Comparison of ENCODE assay signal across 8 cellular contexts in the genomic region with DNA sequence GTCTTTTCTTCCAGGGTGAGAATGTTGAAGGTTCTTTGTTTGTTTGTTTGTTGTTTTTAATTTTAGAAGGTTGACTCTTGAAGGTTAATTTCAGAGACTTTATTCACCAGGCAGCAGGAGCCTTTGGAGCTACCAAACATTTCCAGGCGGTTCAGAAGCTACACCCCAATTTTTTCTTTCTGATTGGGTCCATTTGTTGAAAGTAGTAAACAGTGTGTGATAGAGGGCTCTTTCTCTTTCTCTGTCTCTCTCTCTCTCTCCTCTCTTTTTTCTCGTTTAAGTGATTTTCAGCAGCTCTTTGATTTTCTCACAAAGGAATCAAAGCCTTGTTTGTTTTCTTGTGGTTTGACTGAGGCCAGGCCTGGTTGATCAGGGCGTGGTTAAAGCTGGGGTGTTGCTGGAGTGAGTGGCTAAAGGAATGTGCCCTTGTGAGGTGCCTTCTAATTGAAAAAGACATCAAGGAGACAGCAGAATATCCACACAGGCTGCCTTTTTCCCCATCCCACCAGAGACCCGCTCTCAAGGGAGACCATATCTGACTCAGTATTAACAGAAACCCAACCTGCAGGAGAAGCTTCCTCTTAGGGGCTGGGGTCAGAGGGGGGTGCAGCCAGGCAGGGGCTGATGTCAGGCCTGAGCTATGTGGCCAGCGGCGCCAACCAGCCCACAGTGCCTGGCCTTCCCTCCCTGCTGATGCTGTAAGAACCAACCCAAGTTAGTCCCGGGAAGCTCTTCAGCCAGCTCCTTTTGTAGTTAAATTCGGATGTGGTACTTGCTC. TPM values are rescaled to one million over a fixed set of nuclear protein-coding genes. Genes with fewer than 3 reads are reported as not detected.
DNase-seq lines count a peak whose midpoint lies in the region; ATAC-seq, FAIRE-seq and TF ChIP-seq lines count a peak whose summit lies in the region.

No MANE protein-coding gene starts in this region.

- no peaks in the 10 kb centered on the region for H3K9me3 Mint-ChIP-seq in WTC11
- H3K9me3 Mint-ChIP-seq in activated naive CD8-positive, alpha-beta T cell treated with anti-CD3 and anti-CD28 coated beads for 36 hours = no peaks in the 10 kb centered on the region

- H3K36me3 Mint-ChIP-seq in WTC11 = no peaks in the 10 kb centered on the region
- no peaks in the 10 kb centered on the region for H3K36me3 Mint-ChIP-seq in activated naive CD8-positive, alpha-beta T cell treated with anti-CD3 and anti-CD28 coated beads for 36 hours

- H3K27me3 Mint-ChIP-seq in WTC11 (ENCODE audit: low read depth) = no peaks in the 10 kb centered on the region
- H3K27me3 Mint-ChIP-seq in activated naive CD8-positive, alpha-beta T cell treated with anti-CD3 and anti-CD28 coated beads for 36 hours = peaks cover 5% of the 10 kb centered on the region

- peaks cover 0 to 50% (median 33%) of the 10 kb centered on the region in 9 donors for H3K36me3 ChIP-seq in heart left ventricle

- TF ChIP-seq CTCF in WTC11 (IDR thresholded peaks at IDR 0.05) (no peak), heart left ventricle (IDR thresholded peaks at IDR 0.05) (no peak)

- no peaks in the 10 kb centered on the region for H3K9me3 ChIP-seq in heart left ventricle

- H3K27ac Mint-ChIP-seq in WTC11 = no peak overlapping the region
- H3K27ac Mint-ChIP-seq in activated naive CD8-positive, alpha-beta T cell treated with anti-CD3 and anti-CD28 coated beads for 36 hours = no peak overlapping the region

- POLR2A ChIA-PET in WTC11 (lab: Charles Lee) = no interaction called here

- CTCF ChIA-PET in WTC11 (lab: Charles Lee) = interaction anchor here (0.6 to 1.3 kb wide), 2 partner anchors 17 to 74 kb away, joined by 3 read pairs; no protein-coding TSS in a partner anchor

- no peaks in the 10 kb centered on the region for H3K27me3 ChIP-seq in heart left ventricle

- peak overlapping the region; percentile 42 to 79 (median 64) for H3K4me3 ChIP-seq in heart left ventricle

- no peak overlapping the region for H3K4me3 Mint-ChIP-seq in WTC11
- no peak overlapping the region for H3K4me3 Mint-ChIP-seq in activated naive CD8-positive, alpha-beta T cell treated with anti-CD3 and anti-CD28 coated beads for 36 hours

- FAIRE-seq in G401.6 (lab: Jason Lieb, UNC) = peak; percentile 45

- ATAC-seq in WTC11 (peak; percentile 74), heart left ventricle (peak; percentile 53 to 77 (median 62)), sciatic nerve (peak; percentile 69), HG02885 (IDR thresholded peaks at IDR 0.05; ENCODE audit: poor library complexity, unreplicated experiment) (no peak)

- 25 to 37% (median 33%) methylated on average over 8 of the region's 8 CpGs for WGBS in heart left ventricle, 4 donors

- DNase-seq in WTC11 (ENCODE audit: low spot score) (no peak), heart left ventricle (peak; percentile 69 to 79 (median 72)), sciatic nerve (ENCODE audit: low spot score) (peak; percentile 75), NCI-H1105 treated with DMSO at 0.1 percent for 48 hours (lab: John Stamatoyannopoulos, UW) (no peak)
- DNase-seq in activated naive CD8-positive, alpha-beta T cell treated with anti-CD3 and anti-CD28 coated beads for 36 hours = no peak
- DNase-seq in activated CD8-positive, alpha-beta memory T cell treated with anti-CD3 and anti-CD28 coated beads for 24 hours = no peak

- peak overlapping the region; percentile 90 to 96 (median 94) for H3K27ac ChIP-seq in heart left ventricle

- peaks cover 6% of the 10 kb centered on the region for H3K4me1 Mint-ChIP-seq in WTC11
- peaks cover 4% of the 10 kb centered on the region for H3K4me1 Mint-ChIP-seq in activated naive CD8-positive, alpha-beta T cell treated with anti-CD3 and anti-CD28 coated beads for 36 hours

- peak in 1 of 2 donors; percentile 20 for TF ChIP-seq POLR2A in heart left ventricle (IDR thresholded peaks at IDR 0.05)

- peaks cover 16 to 98% (median 83%) of the 10 kb centered on the region in 12 donors for H3K4me1 ChIP-seq in heart left ventricle

- intact Hi-C loops in heart left ventricle (cut with DNase I) (loop anchor here in 5 of 10 donors (2.0 to 5.0 kb wide), 7 partner anchors 16 to 214 kb away; no protein-coding TSS in a partner anchor), sciatic nerve (cut with DNase I) (no loop called here)

TF ChIP-seq in WTC11, 78 proteins besides CTCF, POLR2A, EP300 and RAD21:
- TF ChIP-seq NR1H2 (CRISPR knock-in tag; IDR thresholded peaks at IDR 0.05) (no peak), JAZF1 (CRISPR knock-in tag; IDR thresholded peaks at IDR 0.05) (no peak), ZNF416 (CRISPR knock-in tag; IDR thresholded peaks at IDR 0.05) (no peak), ELF4 (CRISPR knock-in tag; IDR thresholded peaks at IDR 0.05; ENCODE audit: low read depth) (no peak)
- TF ChIP-seq, protein P1, sequence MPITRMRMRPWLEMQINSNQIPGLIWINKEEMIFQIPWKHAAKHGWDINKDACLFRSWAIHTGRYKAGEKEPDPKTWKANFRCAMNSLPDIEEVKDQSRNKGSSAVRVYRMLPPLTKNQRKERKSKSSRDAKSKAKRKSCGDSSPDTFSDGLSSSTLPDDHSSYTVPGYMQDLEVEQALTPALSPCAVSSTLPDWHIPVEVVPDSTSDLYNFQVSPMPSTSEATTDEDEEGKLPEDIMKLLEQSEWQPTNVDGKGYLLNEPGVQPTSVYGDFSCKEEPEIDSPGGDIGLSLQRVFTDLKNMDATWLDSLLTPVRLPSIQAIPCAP (CRISPR knock-in tag; IDR thresholded peaks at IDR 0.05) = no peak

RNA-seq across cellular contexts. Expression of a gene that starts 40.4 kb away (rescaled TPM):
- total RNA-seq in WTC11 (2021) (28.9 to 34.0 TPM (median 30.6 TPM) in 3 replicates), heart left ventricle (10 to 100 TPM; 36.0 to 79.8 (median 59.1) TPM), sciatic nerve (38.1 TPM)
- polyA plus RNA-seq in heart left ventricle = 100 to 1,000 TPM; 108 to 130 TPM
- 100 to 1,000 TPM; 116 to 118 TPM for total RNA-seq in activated naive CD8-positive, alpha-beta T cell treated with anti-CD3 and anti-CD28 coated beads for 36 hours

Comparison
In these comparisons a context has a peak if more than half of its experiments do, and no peak if none do; other contexts are left out.
1. DNase-seq: peak in heart left ventricle (5 of 5) and sciatic nerve (single experiment); none in WTC11 (single experiment), activated naive CD8-positive, alpha-beta T cell treated with anti-CD3 and anti-CD28 coated beads for 36 hours (single experiment), NCI-H1105 treated with DMSO at 0.1 percent for 48 hours (single experiment) and activated CD8-positive, alpha-beta memory T cell treated with anti-CD3 and anti-CD28 coated beads for 24 hours (single experiment).